In genomic region chr17:75864448-75864871, GRCh38 we compare ENCODE assay signal across 8 cellular contexts. TPM values are rescaled to one million over a fixed set of nuclear protein-coding genes. Genes with fewer than 3 reads are reported as not detected.
A peak's percentile ranks its signal among the peaks of the same experiment; 100 is the strongest.
DNase-seq lines count a peak whose midpoint lies in the region; ATAC-seq and TF ChIP-seq lines count a peak whose summit lies in the region.

No MANE protein-coding gene starts in this region.

- peak overlapping the region; percentile 35 for H3K27ac ChIP-seq in cingulate gyrus (ENCODE audit: low read depth, low read length)

- H3K9me3 Mint-ChIP-seq in natural killer cell = no peaks in the 10 kb centered on the region
- peaks cover 4% of the 10 kb centered on the region for H3K9me3 Mint-ChIP-seq in nephron progenitor cell

- H3K4me3 Mint-ChIP-seq in natural killer cell (peak overlapping the region; percentile 80), nephron progenitor cell (no peak overlapping the region)

- ATAC-seq in Right ventricle myocardium inferior (peak; percentile 92), HG02623 (IDR thresholded peaks at IDR 0.05; ENCODE audit: unreplicated experiment) (peak; percentile 71), natural killer cell (peak; percentile 73 to 83 (median 73))

- no peak for TF ChIP-seq CTCF in natural killer cell (IDR thresholded peaks at IDR 0.05)
- TF ChIP-seq CTCF in nephron progenitor cell (IDR thresholded peaks at IDR 0.05) = no peak

- H3K27ac Mint-ChIP-seq in natural killer cell (peak overlapping the region; percentile 83 to 93), nephron progenitor cell (no peak overlapping the region)

- H3K27me3 Mint-ChIP-seq in natural killer cell (ENCODE audit: low read depth in 2 of 2) (no peaks in the 10 kb centered on the region), nephron progenitor cell (ENCODE audit: low read depth, poor library complexity) (peaks cover 7% of the 10 kb centered on the region)

- intact Hi-C loops in Right ventricle myocardium inferior (cut with DNase I) = no loop called here
- intact Hi-C loops in cardiac septum (cut with DNase I) = no loop called here
- intact Hi-C loops in natural killer cell (cut with micrococcal nuclease) = loop anchor here (1.0 kb wide), 1 partner anchor 9 kb away; the partner anchor contains the start of gene WBP2

- DNase-seq in Right ventricle myocardium inferior (ENCODE audit: missing footprints) (peak; percentile 84), cardiac septum (ENCODE audit: low spot score) (no peak), NCI-H69 (lab: John Stamatoyannopoulos, UW) (peak; percentile 58), natural killer cell (peak; percentile 49), midbrain (lab: John Stamatoyannopoulos, UW) (no peak), nephron progenitor cell (no peak)

- H3K4me1 Mint-ChIP-seq in natural killer cell (peaks cover 16 to 18% of the 10 kb centered on the region in 2 donors), nephron progenitor cell (peaks cover 18% of the 10 kb centered on the region)

- H3K36me3 Mint-ChIP-seq in natural killer cell = no peaks in the 10 kb centered on the region
- no peaks in the 10 kb centered on the region for H3K36me3 Mint-ChIP-seq in nephron progenitor cell (ENCODE audit: low read depth)

RNA-seq across cellular contexts. Expression of gene WBP2, which starts 9.3 kb away (rescaled TPM):
- 151 TPM for total RNA-seq in Right ventricle myocardium inferior
- total RNA-seq in cardiac septum = 129 TPM
- 100 to 1,000 TPM in 1 of 3 donors, 10 to 100 TPM in 2; 81.1 to 106 (median 95.2) TPM for total RNA-seq in natural killer cell

RNA-seq across cellular contexts. Expression of gene TRIM47, which starts 13.9 kb away (rescaled TPM):
- total RNA-seq in Right ventricle myocardium inferior = 39.4 TPM
- total RNA-seq in cardiac septum = 39.5 TPM
- 1 to 10 TPM; 1.2 to 2.5 (median 2.0) TPM for total RNA-seq in natural killer cell

RNA-seq across cellular contexts. Expression of gene UNC13D, which starts 20.3 kb away (rescaled TPM):
- total RNA-seq in Right ventricle myocardium inferior (10.7 TPM), cardiac septum (7.9 TPM), natural killer cell (100 to 1,000 TPM; 269 to 279 (median 277) TPM)

RNA-seq across cellular contexts. Expression of gene TRIM65, which starts 32.3 kb away (rescaled TPM):
- total RNA-seq in Right ventricle myocardium inferior = 11.3 TPM
- 12.1 TPM for total RNA-seq in cardiac septum
- 10 to 100 TPM; 19.2 to 26.9 (median 22.5) TPM for total RNA-seq in natural killer cell

RNA-seq across cellular contexts. Expression of gene MRPL38, which starts 40.2 kb away (rescaled TPM):
- total RNA-seq in Right ventricle myocardium inferior = 115 TPM
- total RNA-seq in cardiac septum = 76.3 TPM
- total RNA-seq in natural killer cell = 100 to 1,000 TPM in 1 of 3 donors, 10 to 100 TPM in 2; 68.6 to 110 (median 96.7) TPM

Comparison
In these comparisons a context has a peak if more than half of its experiments do, and no peak if none do; other contexts are left out.
1. DNase-seq: peak in Right ventricle myocardium inferior (single experiment), NCI-H69 (single experiment) and natural killer cell (single experiment); none in cardiac septum (single experiment), midbrain (single experiment) and nephron progenitor cell (single experiment).
2. RNA of gene TRIM47, which starts 13.9 kb away (total RNA-seq): 39.5 TPM in cardiac septum (single experiment) and 39.4 TPM in Right ventricle myocardium inferior (single experiment); 1.2 to 2.5 TPM in natural killer cell; every median in the first group is over 10 times any median in the second.
3. RNA of gene UNC13D, which starts 20.3 kb away (total RNA-seq): 269 to 279 TPM in natural killer cell; 10.7 TPM in Right ventricle myocardium inferior (single experiment) and 7.9 TPM in cardiac septum (single experiment); every median in the first group is over 10 times any median in the second.
4. Peak in every context shown above with its lines, with median percentiles within 50 percentile points of each other: ATAC-seq.